ENCODE assay signal across 8 cellular contexts in genomic region chr3:185733980-185734724, GRCh38.
DNase-seq lines count a peak whose midpoint lies in the region; ATAC-seq and TF ChIP-seq lines count a peak whose summit lies in the region.

No MANE protein-coding gene starts in this region.

- no peak overlapping the region for H3K27ac ChIP-seq in lower lobe of right lung

- TF ChIP-seq CTCF in choroid plexus epithelial cell (conservative IDR thresholded peaks at IDR 0.05; ENCODE audit: low read depth, low read length): peak; percentile 79
- peak; percentile 62 for TF ChIP-seq CTCF in lower lobe of right lung (IDR thresholded peaks at IDR 0.05)

- H3K9me3 ChIP-seq in lower lobe of right lung: no peaks in the 10 kb centered on the region

- H3K36me3 ChIP-seq in lower lobe of right lung: no peaks in the 10 kb centered on the region

- H3K4me3 ChIP-seq in choroid plexus epithelial cell (ENCODE audit: low read depth, low read length) (no peak overlapping the region), lower lobe of right lung (no peak overlapping the region)

- DNase-seq in DMS79 treated with DMSO at 0.1 percent for 48 hours (lab: John Stamatoyannopoulos, UW) (peak; percentile 55), HT1080 (ENCODE audit: low read depth) (peak; percentile 90), NOMO-1 (lab: John Stamatoyannopoulos, UW; ENCODE audit: unreplicated experiment in 2 of 2) (peak; percentile 79 to 80), choroid plexus epithelial cell (ENCODE audit: low read depth) (peak; percentile 95), lower lobe of right lung (no peak)
- no peak for DNase-seq in stimulated activated CD4-positive, alpha-beta T cell treated with anti-CD3 and anti-CD28 coated beads, Interleukin-4, amount 100 ng/mL, for 24 hours

- ATAC-seq in lower lobe of right lung: peak; percentile 85 to 95
- ATAC-seq in HG02798 (IDR thresholded peaks at IDR 0.05; ENCODE audit: poor library complexity, unreplicated experiment): no peak
- no peak for ATAC-seq in HG02571 (IDR thresholded peaks at IDR 0.05; ENCODE audit: unreplicated experiment)

- intact Hi-C loops in lower lobe of right lung (cut with DNase I): no loop called here

- H3K4me1 ChIP-seq in lower lobe of right lung: peaks cover 15% of the 10 kb centered on the region

- no peaks in the 10 kb centered on the region for H3K27me3 ChIP-seq in lower lobe of right lung (ENCODE audit: low read depth)

Comparison
In these comparisons a context has a peak if more than half of its experiments do, and no peak if none do; other contexts are left out.
1. DNase-seq: peak in DMS79 treated with DMSO at 0.1 percent for 48 hours (single experiment), HT1080 (single experiment), NOMO-1 (2 of 2) and choroid plexus epithelial cell (single experiment); none in lower lobe of right lung (single experiment) and stimulated activated CD4-positive, alpha-beta T cell treated with anti-CD3 and anti-CD28 coated beads, Interleukin-4, amount 100 ng/mL, for 24 hours (single experiment).
2. ATAC-seq: peak in lower lobe of right lung (2 of 2); none in HG02798 (single experiment) and HG02571 (single experiment).